1 cellular context compared by ENCODE assay signal in the genomic region with DNA sequence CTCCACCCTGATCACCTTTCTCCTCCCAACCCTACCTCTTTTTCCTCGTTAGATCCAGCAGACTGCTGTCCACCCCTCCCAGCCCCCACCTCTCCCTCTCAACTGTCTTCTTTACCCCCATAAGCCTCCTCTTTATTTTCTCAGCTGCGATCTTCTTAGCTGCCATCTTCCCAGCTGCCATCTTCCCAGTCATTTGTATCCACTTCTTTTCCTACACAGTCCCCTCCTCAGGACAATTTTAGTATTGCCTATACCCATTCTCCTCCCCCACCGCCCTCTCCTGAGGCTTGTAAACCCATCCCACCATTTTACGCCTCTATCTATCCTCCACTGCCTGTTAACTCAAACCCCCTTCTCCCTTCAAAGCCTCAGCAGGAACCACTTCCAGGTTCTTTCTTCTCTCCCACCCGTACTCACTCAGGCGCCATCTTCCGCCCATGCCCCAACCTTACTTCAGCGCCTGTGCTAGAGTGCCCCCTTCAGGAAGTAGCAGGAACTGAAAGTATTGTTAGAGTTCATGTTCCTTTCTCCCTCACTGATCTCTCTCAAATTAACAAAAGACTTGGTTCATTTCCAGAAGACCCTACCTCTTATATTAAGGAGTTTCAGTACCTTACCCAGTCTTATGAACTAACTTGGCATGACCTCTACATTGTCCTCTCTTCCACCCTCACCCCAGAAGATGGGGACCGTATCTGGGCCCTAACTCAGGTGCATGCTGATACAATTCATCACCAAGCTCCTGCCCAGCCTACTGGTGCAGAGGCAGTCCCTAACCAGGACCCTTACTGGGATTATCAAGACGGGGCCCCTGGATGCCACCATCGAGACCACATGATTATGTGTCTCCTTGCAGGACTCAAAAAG.
TF ChIP-seq lines count a peak whose summit lies in the region.

No MANE protein-coding gene starts in this region.

TF ChIP-seq in HEK293, 187 proteins besides CTCF, POLR2A, EP300 and RAD21 (continued from another document):
- TF ChIP-seq ZNF518A (tag by site-specific recombination; conservative IDR thresholded peaks at IDR 0.05; ENCODE audit: low read depth) (0 out of 2 replicates have a peak, but pooled peaks have one; percentile 39), ZNF114 (tag by site-specific recombination; IDR thresholded peaks at IDR 0.05) (no peak), ZNF747 (tag by site-specific recombination; IDR thresholded peaks at IDR 0.05) (no peak), ZSCAN16 (tag by site-specific recombination; IDR thresholded peaks at IDR 0.05) (no peak), ZNF654 (tag by site-specific recombination; IDR thresholded peaks at IDR 0.05; ENCODE audit: low read depth) (peak; percentile 77), ZXDB (tag by site-specific recombination; IDR thresholded peaks at IDR 0.05) (0 out of 2 replicates have a peak, but pooled peaks have one; percentile 15), WT1 (tag by site-specific recombination; IDR thresholded peaks at IDR 0.05) (no peak), ZNF501 (tag by site-specific recombination; IDR thresholded peaks at IDR 0.05) (no peak), KLF17 (tag by site-specific recombination; IDR thresholded peaks at IDR 0.05) (no peak), ZBTB48 (tag by site-specific recombination; IDR thresholded peaks at IDR 0.05) (no peak), ZNF112 (tag by site-specific recombination; IDR thresholded peaks at IDR 0.05) (no peak), ZBTB21 (tag by site-specific recombination; IDR thresholded peaks at IDR 0.05) (no peak), ZNF423 (tag by site-specific recombination; IDR thresholded peaks at IDR 0.05) (no peak), ZNF514 (tag by site-specific recombination; IDR thresholded peaks at IDR 0.05) (no peak), KLF7 (tag by site-specific recombination; IDR thresholded peaks at IDR 0.05; ENCODE audit: borderline replicate concordance) (no peak), EGR2 (tag by site-specific recombination; IDR thresholded peaks at IDR 0.05; ENCODE audit: low read depth) (peak; percentile 40; the same call in 1 of the 2 replicates), SALL2 (tag by site-specific recombination; IDR thresholded peaks at IDR 0.05; ENCODE audit: borderline replicate concordance) (no peak), ZNF274 (IDR thresholded peaks at IDR 0.05; ENCODE audit: low read length) (no peak), ZNF274 (tag by site-specific recombination; IDR thresholded peaks at IDR 0.05; ENCODE audit: borderline replicate concordance) (no peak), ZSCAN23 (tag by site-specific recombination; IDR thresholded peaks at IDR 0.05) (no peak), SCRT1 (tag by site-specific recombination; IDR thresholded peaks at IDR 0.05; ENCODE audit: borderline replicate concordance) (no peak)
- TF ChIP-seq, protein P1, sequence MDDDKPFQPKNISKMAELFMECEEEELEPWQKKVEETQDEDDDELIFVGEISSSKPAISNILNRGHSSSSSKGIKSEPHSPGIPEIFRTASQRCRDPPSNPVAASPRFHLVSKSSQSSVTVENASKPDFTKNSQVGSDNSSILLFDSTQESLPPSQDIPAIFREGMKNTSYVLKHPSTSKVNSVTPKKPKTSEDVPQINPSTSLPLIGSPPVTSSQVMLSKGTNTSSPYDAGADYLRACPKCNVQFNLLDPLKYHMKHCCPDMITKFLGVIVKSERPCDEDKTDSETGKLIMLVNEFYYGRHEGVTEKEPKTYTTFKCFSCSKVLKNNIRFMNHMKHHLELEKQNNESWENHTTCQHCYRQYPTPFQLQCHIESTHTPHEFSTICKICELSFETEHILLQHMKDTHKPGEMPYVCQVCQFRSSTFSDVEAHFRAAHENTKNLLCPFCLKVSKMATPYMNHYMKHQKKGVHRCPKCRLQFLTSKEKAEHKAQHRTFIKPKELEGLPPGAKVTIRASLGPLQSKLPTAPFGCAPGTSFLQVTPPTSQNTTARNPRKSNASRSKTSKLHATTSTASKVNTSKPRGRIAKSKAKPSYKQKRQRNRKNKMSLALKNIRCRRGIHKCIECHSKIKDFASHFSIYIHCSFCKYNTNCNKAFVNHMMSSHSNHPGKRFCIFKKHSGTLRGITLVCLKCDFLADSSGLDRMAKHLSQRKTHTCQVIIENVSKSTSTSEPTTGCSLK (tag by site-specific recombination; IDR thresholded peaks at IDR 0.05): no peak
- TF ChIP-seq, protein P2, sequence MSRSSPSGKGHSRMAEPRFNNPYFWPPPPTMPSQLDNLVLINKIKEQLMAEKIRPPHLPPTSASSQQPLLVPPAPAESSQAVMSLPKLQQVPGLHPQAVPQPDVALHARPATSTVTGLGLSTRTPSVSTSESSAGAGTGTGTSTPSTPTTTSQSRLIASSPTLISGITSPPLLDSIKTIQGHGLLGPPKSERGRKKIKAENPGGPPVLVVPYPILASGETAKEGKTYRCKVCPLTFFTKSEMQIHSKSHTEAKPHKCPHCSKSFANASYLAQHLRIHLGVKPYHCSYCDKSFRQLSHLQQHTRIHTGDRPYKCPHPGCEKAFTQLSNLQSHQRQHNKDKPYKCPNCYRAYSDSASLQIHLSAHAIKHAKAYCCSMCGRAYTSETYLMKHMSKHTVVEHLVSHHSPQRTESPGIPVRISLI (tag by site-specific recombination; IDR thresholded peaks at IDR 0.05): no peak
- TF ChIP-seq, protein P3, sequence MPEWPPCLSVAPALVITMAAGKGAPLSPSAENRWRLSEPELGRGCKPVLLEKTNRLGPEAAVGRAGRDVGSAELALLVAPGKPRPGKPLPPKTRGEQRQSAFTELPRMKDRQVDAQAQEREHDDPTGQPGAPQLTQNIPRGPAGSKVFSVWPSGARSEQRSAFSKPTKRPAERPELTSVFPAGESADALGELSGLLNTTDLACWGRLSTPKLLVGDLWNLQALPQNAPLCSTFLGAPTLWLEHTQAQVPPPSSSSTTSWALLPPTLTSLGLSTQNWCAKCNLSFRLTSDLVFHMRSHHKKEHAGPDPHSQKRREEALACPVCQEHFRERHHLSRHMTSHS (tag by site-specific recombination; IDR thresholded peaks at IDR 0.05): no peak
- TF ChIP-seq, protein P4, sequence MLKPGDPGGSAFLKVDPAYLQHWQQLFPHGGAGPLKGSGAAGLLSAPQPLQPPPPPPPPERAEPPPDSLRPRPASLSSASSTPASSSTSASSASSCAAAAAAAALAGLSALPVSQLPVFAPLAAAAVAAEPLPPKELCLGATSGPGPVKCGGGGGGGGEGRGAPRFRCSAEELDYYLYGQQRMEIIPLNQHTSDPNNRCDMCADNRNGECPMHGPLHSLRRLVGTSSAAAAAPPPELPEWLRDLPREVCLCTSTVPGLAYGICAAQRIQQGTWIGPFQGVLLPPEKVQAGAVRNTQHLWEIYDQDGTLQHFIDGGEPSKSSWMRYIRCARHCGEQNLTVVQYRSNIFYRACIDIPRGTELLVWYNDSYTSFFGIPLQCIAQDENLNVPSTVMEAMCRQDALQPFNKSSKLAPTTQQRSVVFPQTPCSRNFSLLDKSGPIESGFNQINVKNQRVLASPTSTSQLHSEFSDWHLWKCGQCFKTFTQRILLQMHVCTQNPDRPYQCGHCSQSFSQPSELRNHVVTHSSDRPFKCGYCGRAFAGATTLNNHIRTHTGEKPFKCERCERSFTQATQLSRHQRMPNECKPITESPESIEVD (tag by site-specific recombination; IDR thresholded peaks at IDR 0.05): no peak
